10 cellular contexts compared by ENCODE assay signal in genomic region chr1:163471766-163472165, GRCh38.
DNase-seq lines count a peak whose midpoint lies in the region; ATAC-seq and TF ChIP-seq lines count a peak whose summit lies in the region.
"Had no signal": no experiment of that assay in that cellular context is flagged by ENCODE, and none has a peak within 500 bp of the region (broad histone marks: within the 10 kb centered on the region; RNA-seq: fewer than 3 reads in every experiment).

No MANE protein-coding gene starts in this region.

- no peak overlapping the region for H4K91ac ChIP-seq in neuronal stem cell (ENCODE audit: low read depth, low read length, poor library complexity)

- no peaks in the 10 kb centered on the region for H4K20me1 ChIP-seq in OCI-LY1 (ENCODE audit: insufficient read depth, low read length)
- no peaks in the 10 kb centered on the region for H4K20me1 ChIP-seq in hepatocyte (ENCODE audit: insufficient read depth, poor library complexity, severe bottlenecking)
- H4K20me1 ChIP-seq in neural cell (ENCODE audit: insufficient read depth), result no peaks in the 10 kb centered on the region

- H2BK15ac ChIP-seq in neuronal stem cell (ENCODE audit: low read length), result no peak overlapping the region

- H3K9me3 ChIP-seq in OCI-LY1 (ENCODE audit: low read length), result no peaks in the 10 kb centered on the region
- H3K9me3 ChIP-seq in hepatocyte (ENCODE audit: low read depth), result no peaks in the 10 kb centered on the region
- H3K9me3 ChIP-seq in neural cell (ENCODE audit: low read length), result no peaks in the 10 kb centered on the region
- H3K9me3 ChIP-seq in neuronal stem cell (replicated peaks in 1 of 2; ENCODE audit: control insufficient read depth in 2 of 2, insufficient read depth in 1 of 2, low read depth in 1 of 2, low read length in 2 of 2), result no peaks in the 10 kb centered on the region
- H3K9me3 ChIP-seq in sigmoid colon, result no peaks in the 10 kb centered on the region

- DNase-seq in COLO668 (lab: John Stamatoyannopoulos, UW; ENCODE audit: unreplicated experiment) (peak; percentile 54), hepatocyte (ENCODE audit: low spot score) (no peak), neuronal stem cell (ENCODE audit: low spot score) (no peak), sigmoid colon (no peak)
- DNase-seq: C1 segment of cervical spinal cord, PC-9 had no signal

- no peaks in the 10 kb centered on the region for H3K9me2 ChIP-seq in OCI-LY1 (ENCODE audit: low read depth, low read length)
- H3K9me2 ChIP-seq in hepatocyte (replicated peaks; ENCODE audit: insufficient read depth), result no peaks in the 10 kb centered on the region
- H3K9me2 ChIP-seq in neural cell (ENCODE audit: insufficient read depth, low read length), result no peaks in the 10 kb centered on the region

- H3K9ac ChIP-seq in OCI-LY1 (ENCODE audit: low read length) (peak overlapping the region; percentile 70), neural cell (ENCODE audit: low read length) (no peak overlapping the region), neuronal stem cell (ENCODE audit: low read depth, low read length, poor library complexity) (no peak overlapping the region)

- no peak overlapping the region for H2BK5ac ChIP-seq in neuronal stem cell (ENCODE audit: low read length)

- 66% methylated on average over 3 of the region's 3 CpGs for WGBS in hepatocyte (ENCODE audit: low lambda C conversion rate, missing lambda C conversion rate)
- WGBS in neuronal stem cell (ENCODE audit: extremely low coverage in 2 of 2, insufficient read length in 2 of 2, insufficient replicate concordance in 1 of 2), 2 donors, result no CpG with 5 or more reads among the region's 3 CpGs
- WGBS in sigmoid colon, 2 donors, result 19 to 64% methylated on average over 3 of the region's 3 CpGs

- no peak overlapping the region for H3K23ac ChIP-seq in neuronal stem cell (ENCODE audit: low read depth, low read length, poor library complexity)

- no peak overlapping the region for H3K14ac ChIP-seq in neuronal stem cell (ENCODE audit: low read length)

- no peak overlapping the region for H3K18ac ChIP-seq in neuronal stem cell (ENCODE audit: low read length)

- H3K79me1 ChIP-seq in neuronal stem cell (ENCODE audit: low read depth, low read length), result no peaks in the 10 kb centered on the region

- H4K8ac ChIP-seq in neuronal stem cell (ENCODE audit: low read depth, low read length), result no peak overlapping the region

- no peak for TF ChIP-seq EP300 in neural cell (conservative IDR thresholded peaks at IDR 0.05; ENCODE audit: poor library complexity, severe bottlenecking)
- TF ChIP-seq EP300 in sigmoid colon (IDR thresholded peaks at IDR 0.05), result no peak

- ATAC-seq in HG03565 (IDR thresholded peaks at IDR 0.05; ENCODE audit: unreplicated experiment), result no peak

- no peak for TF ChIP-seq RAD21 in neural cell (conservative IDR thresholded peaks at IDR 0.05)

- H3K4me3 ChIP-seq in OCI-LY1 (ENCODE audit: low read depth, low read length, poor library complexity, severe bottlenecking) (peak overlapping the region; percentile 37), hepatocyte (no peak overlapping the region), neural cell (ENCODE audit: low read length) (peak overlapping the region; percentile 36), neuronal stem cell (ENCODE audit: low read length in 2 of 2) (no peak overlapping the region), sigmoid colon (no peak overlapping the region)
- H3K4me3 ChIP-seq: PC-9 had no signal

- no peaks in the 10 kb centered on the region for H3K36me3 ChIP-seq in OCI-LY1 (ENCODE audit: insufficient read depth, low read length)
- H3K36me3 ChIP-seq in hepatocyte (replicated peaks; ENCODE audit: insufficient read depth, low read depth), result no peaks in the 10 kb centered on the region
- H3K36me3 ChIP-seq in neural cell (ENCODE audit: insufficient read depth, low read length), result no peaks in the 10 kb centered on the region
- H3K36me3 ChIP-seq in neuronal stem cell (replicated peaks in 1 of 2; ENCODE audit: control insufficient read depth in 2 of 2, insufficient read depth in 2 of 2, low read length in 2 of 2), result no peaks in the 10 kb centered on the region
- no peaks in the 10 kb centered on the region for H3K36me3 ChIP-seq in sigmoid colon

- H2AK5ac ChIP-seq in neuronal stem cell (ENCODE audit: low read depth, low read length), result no peak overlapping the region

- no peak overlapping the region for H3K4ac ChIP-seq in neuronal stem cell (ENCODE audit: low read length)

- H3F3A ChIP-seq in OCI-LY1 (ENCODE audit: insufficient read depth, low read length), result no peaks in the 10 kb centered on the region
- no peaks in the 10 kb centered on the region for H3F3A ChIP-seq in neural cell (ENCODE audit: insufficient read depth, low read length, poor library complexity, severe bottlenecking)

- TF ChIP-seq CTCF in OCI-LY1 (IDR thresholded peaks at IDR 0.05; ENCODE audit: low read length), result no peak
- TF ChIP-seq CTCF in hepatocyte (IDR thresholded peaks at IDR 0.05; ENCODE audit: poor library complexity), result no peak
- no peak for TF ChIP-seq CTCF in neural cell (IDR thresholded peaks at IDR 0.05; ENCODE audit: poor library complexity, severe bottlenecking)
- TF ChIP-seq CTCF in sigmoid colon (IDR thresholded peaks at IDR 0.05), result no peak

- no peak overlapping the region for H2BK120ac ChIP-seq in neuronal stem cell (ENCODE audit: low read depth, low read length)

- peak overlapping the region; percentile 58 for H3K4me2 ChIP-seq in OCI-LY1 (ENCODE audit: low read length)
- H3K4me2 ChIP-seq in hepatocyte, result peak overlapping the region; percentile 58
- no peak overlapping the region for H3K4me2 ChIP-seq in neural cell (ENCODE audit: low read length)
- H3K4me2 ChIP-seq in neuronal stem cell (ENCODE audit: insufficient read depth, low read length, poor library complexity, severe bottlenecking), result no peak overlapping the region
- H3K4me2 ChIP-seq: PC-9 had no signal

- H2AFZ ChIP-seq in OCI-LY1 (ENCODE audit: low read length) (no peak overlapping the region), hepatocyte (no peak overlapping the region), neural cell (ENCODE audit: low read depth, low read length) (no peak overlapping the region), neuronal stem cell (ENCODE audit: low read length) (no peak overlapping the region)
- H2AFZ ChIP-seq: PC-9 had no signal

- H3K27ac ChIP-seq in OCI-LY1 (ENCODE audit: low read depth, low read length, poor library complexity, severe bottlenecking), result peak overlapping the region; percentile 99
- H3K27ac ChIP-seq in hepatocyte, result no peak overlapping the region
- peak overlapping the region; percentile 63 for H3K27ac ChIP-seq in neural cell (ENCODE audit: low read length)
- H3K27ac ChIP-seq in neuronal stem cell (replicated peaks; ENCODE audit: low read length), result no peak overlapping the region
- H3K27ac ChIP-seq in sigmoid colon, result peak overlapping the region in 1 of 4 donors; percentile 47
- H3K27ac ChIP-seq: HL-60, PC-9 had no signal

- H3K79me2 ChIP-seq in OCI-LY1 (ENCODE audit: insufficient read depth, low read length) (no peaks in the 10 kb centered on the region), hepatocyte (no peaks in the 10 kb centered on the region), neural cell (replicated peaks; ENCODE audit: insufficient read depth, low read length) (no peaks in the 10 kb centered on the region)

- no peak for TF ChIP-seq POLR2A in sigmoid colon (IDR thresholded peaks at IDR 0.05)

- H3K27me3 ChIP-seq in OCI-LY1 (ENCODE audit: insufficient read depth, low read length), result no peaks in the 10 kb centered on the region
- no peaks in the 10 kb centered on the region for H3K27me3 ChIP-seq in hepatocyte
- H3K27me3 ChIP-seq in neural cell (ENCODE audit: insufficient read depth, low read depth, low read length), result no peaks in the 10 kb centered on the region
- H3K27me3 ChIP-seq in neuronal stem cell (ENCODE audit: control insufficient read depth in 3 of 3, insufficient read depth in 3 of 3, low read depth in 1 of 3, low read length in 3 of 3), result no peaks in the 10 kb centered on the region
- no peaks in the 10 kb centered on the region for H3K27me3 ChIP-seq in sigmoid colon

- intact Hi-C loops in sigmoid colon (cut with DNase I), result no loop called here

- H3K4me1 ChIP-seq in OCI-LY1 (ENCODE audit: insufficient read depth, low read length, severe bottlenecking), result peaks cover 68% of the 10 kb centered on the region
- H3K4me1 ChIP-seq in hepatocyte (ENCODE audit: insufficient read depth), result peaks cover 12% of the 10 kb centered on the region
- no peaks in the 10 kb centered on the region for H3K4me1 ChIP-seq in neuronal stem cell (ENCODE audit: control insufficient read depth in 2 of 2, insufficient read depth in 1 of 2, low read depth in 1 of 2, low read length in 2 of 2)
- H3K4me1 ChIP-seq in sigmoid colon, result peaks cover 0 to 26% (median 18%) of the 10 kb centered on the region in 4 donors

- H2BK12ac ChIP-seq in neuronal stem cell (ENCODE audit: low read length), result no peak overlapping the region

TF ChIP-seq in neural cell, 6 proteins besides CTCF, POLR2A, EP300 and RAD21 (continues in another document):
- TF ChIP-seq REST (IDR thresholded peaks at IDR 0.05; ENCODE audit: borderline replicate concordance) (no peak), TAF1 (IDR thresholded peaks at IDR 0.05; ENCODE audit: low read depth) (no peak), SMC3 (conservative IDR thresholded peaks at IDR 0.05; ENCODE audit: poor library complexity) (no peak), MXI1 (conservative IDR thresholded peaks at IDR 0.05; ENCODE audit: poor library complexity, severe bottlenecking) (no peak), POLR2AphosphoS5 (IDR thresholded peaks at IDR 0.05) (no peak)

Comparison
In these comparisons a context has a peak if more than half of its experiments do, and no peak if none do; other contexts are left out.
1. H3K27ac ChIP-seq: peak in OCI-LY1 (single experiment) and neural cell (single experiment); none in hepatocyte (single experiment) and neuronal stem cell (single experiment).
2. H3K4me2 ChIP-seq: peak in OCI-LY1 (single experiment) and hepatocyte (single experiment); none in neural cell (single experiment) and neuronal stem cell (single experiment).
3. H3K4me3 ChIP-seq: peak in OCI-LY1 (single experiment) and neural cell (single experiment); none in hepatocyte (single experiment), neuronal stem cell (0 of 2) and sigmoid colon (0 of 4).